In the genomic region with DNA sequence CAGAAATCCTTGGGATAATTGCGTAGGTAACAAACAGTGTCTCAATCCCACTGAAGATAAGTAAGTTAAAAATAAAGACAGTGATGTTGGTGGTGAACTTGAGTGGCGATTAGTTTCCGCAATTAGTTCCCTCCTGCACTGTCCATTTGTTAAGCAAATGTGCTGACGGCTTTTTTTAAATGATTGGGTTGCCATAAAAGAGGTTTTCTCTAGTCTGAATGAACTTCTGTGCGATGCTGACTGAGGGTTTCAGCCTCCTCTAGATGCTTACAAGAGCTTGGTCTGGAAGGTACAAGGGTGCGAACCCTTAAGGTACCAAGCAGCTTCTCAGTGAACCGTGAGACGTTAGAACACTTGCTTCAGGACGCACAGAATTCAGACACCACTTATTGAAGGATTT, we compare ENCODE assay signal across 8 cellular contexts. TPM values are rescaled to one million over a fixed set of nuclear protein-coding genes. Genes with fewer than 3 reads are reported as not detected.
DNase-seq lines count a peak whose midpoint lies in the region; ATAC-seq and TF ChIP-seq lines count a peak whose summit lies in the region.

No MANE protein-coding gene starts in this region.

- peaks cover 35 to 72% (median 54%) of the 10 kb centered on the region in 4 donors for H3K4me1 Mint-ChIP-seq in CD4-positive, alpha-beta memory T cell
- H3K4me1 Mint-ChIP-seq in naive thymus-derived CD8-positive, alpha-beta T cell = peaks cover 27 to 79% (median 45%) of the 10 kb centered on the region in 4 donors

- no peak for DNase-seq in CD4-positive, alpha-beta memory T cell
- no peak for DNase-seq in mammary epithelial cell
- DNase-seq in naive thymus-derived CD8-positive, alpha-beta T cell = no peak
- DNase-seq in KG1 (lab: John Stamatoyannopoulos, UW) = no peak
- DNase-seq in NCI-H1694 (lab: John Stamatoyannopoulos, UW) = no peak
- DNase-seq in AG20443 (ENCODE audit: low spot score) = no peak
- no peak for DNase-seq in 8988T

- H3K9me3 Mint-ChIP-seq in CD4-positive, alpha-beta memory T cell = no peaks in the 10 kb centered on the region
- no peaks in the 10 kb centered on the region for H3K9me3 Mint-ChIP-seq in naive thymus-derived CD8-positive, alpha-beta T cell

- peak overlapping the region; percentile 92 to 97 (median 95) for H3K4me3 Mint-ChIP-seq in CD4-positive, alpha-beta memory T cell
- H3K4me3 Mint-ChIP-seq in naive thymus-derived CD8-positive, alpha-beta T cell = peak overlapping the region; percentile 80 to 97 (median 94)

- H3K4me1 ChIP-seq in CD4-positive, alpha-beta memory T cell (ENCODE audit: insufficient read depth, low read length) = peaks cover 36% of the 10 kb centered on the region
- H3K4me1 ChIP-seq in mammary epithelial cell (ENCODE audit: insufficient read depth, low read length) = peaks cover 43% of the 10 kb centered on the region

- peak; percentile 13 for ATAC-seq in HG03354 (IDR thresholded peaks at IDR 0.05; ENCODE audit: poor library complexity, severe bottlenecking, unreplicated experiment)
- ATAC-seq in naive thymus-derived CD8-positive, alpha-beta T cell = no peak

- intact Hi-C loops in CD4-positive, alpha-beta memory T cell (cut with micrococcal nuclease) = no loop called here
- intact Hi-C loops in mammary epithelial cell (cut with micrococcal nuclease) = loop anchor here (5.0 kb wide), 1 partner anchor 1430 kb away; no protein-coding TSS in a partner anchor

- H3K36me3 ChIP-seq in CD4-positive, alpha-beta memory T cell (ENCODE audit: insufficient read depth, low read length) = no peaks in the 10 kb centered on the region
- H3K36me3 ChIP-seq in mammary epithelial cell (ENCODE audit: insufficient read depth, low read length) = no peaks in the 10 kb centered on the region

- TF ChIP-seq CTCF in mammary epithelial cell (conservative IDR thresholded peaks at IDR 0.05 in 1 of 2, IDR thresholded peaks at IDR 0.05 in 1 of 2; ENCODE audit: extremely low read depth in 1 of 2, insufficient read depth in 1 of 2, low read depth in 1 of 2, low read length in 2 of 2) = no peak

- peak overlapping the region; percentile 97 for H3K9ac ChIP-seq in mammary epithelial cell (ENCODE audit: insufficient read depth, low read length)

- peak overlapping the region; percentile 90 for H3K4me2 ChIP-seq in mammary epithelial cell (ENCODE audit: insufficient read depth, low read depth, low read length)

- no peaks in the 10 kb centered on the region for H3K9me3 ChIP-seq in CD4-positive, alpha-beta memory T cell (ENCODE audit: control insufficient read depth in 1 of 2, low read length in 2 of 2)
- H3K9me3 ChIP-seq in mammary epithelial cell (replicated peaks; ENCODE audit: insufficient read depth, low read length) = no peaks in the 10 kb centered on the region

- dilution Hi-C loops in mammary epithelial cell (cut with HindIII; ENCODE audit: low sequenced_read_pairs) = no loop called here

- POLR2A ChIA-PET in CD4-positive, alpha-beta memory T cell (lab: Charles Lee; ENCODE audit: partially characterized antibody) = no interaction called here
- POLR2A ChIA-PET in naive thymus-derived CD8-positive, alpha-beta T cell (lab: Charles Lee) = interaction anchor here (0.9 to 2.0 kb wide), 2 partner anchors 8 to 11 kb away, joined by 3 to 9 read pairs; no protein-coding TSS in a partner anchor

- in situ Hi-C loops in mammary epithelial cell (cut with MboI; ENCODE audit: low sequenced_read_pairs in 2 of 2) = loop anchor here in 1 of 2 donors (10.0 kb wide), 2 partner anchors 57 to 63 kb away; no protein-coding TSS in a partner anchor

- CTCF ChIA-PET in CD4-positive, alpha-beta memory T cell (lab: Charles Lee; ENCODE audit: partially characterized antibody) = interaction anchor here (0.8 to 4.5 kb wide), 3 partner anchors 8 to 92 kb away, joined by 3 to 30 read pairs (median 3); no protein-coding TSS in a partner anchor
- CTCF ChIA-PET in mammary epithelial cell (lab: Charles Lee; ENCODE audit: low non-redundant PET) = no interaction called here

- peak overlapping the region; percentile 18 to 85 for H3K4me3 ChIP-seq in CD4-positive, alpha-beta memory T cell (ENCODE audit: low read length in 2 of 2)
- H3K4me3 ChIP-seq in mammary epithelial cell (replicated peaks in 1 of 3; ENCODE audit: insufficient read depth in 1 of 3, low read depth in 2 of 3, low read length in 3 of 3) = peak overlapping the region; percentile 61 to 88 (median 76)

- H4K20me1 ChIP-seq in mammary epithelial cell (ENCODE audit: insufficient read depth, low read length) = no peaks in the 10 kb centered on the region

- H3K27me3 ChIP-seq in CD4-positive, alpha-beta memory T cell (ENCODE audit: insufficient read depth, low read length) = no peaks in the 10 kb centered on the region
- H3K27me3 ChIP-seq in mammary epithelial cell (ENCODE audit: insufficient read depth, low read length) = no peaks in the 10 kb centered on the region

- TSS peak; percentile 36 for BruUV-seq in mammary epithelial cell (replicated peaks; lab: Mats Ljungman, UMichigan)

- peaks cover 54% of the 10 kb centered on the region for H3K79me2 ChIP-seq in mammary epithelial cell (ENCODE audit: insufficient read depth, low read length)

- H3K27ac ChIP-seq in CD4-positive, alpha-beta memory T cell (ENCODE audit: low read depth, low read length) = peak overlapping the region; percentile 71
- peak overlapping the region; percentile 71 for H3K27ac ChIP-seq in mammary epithelial cell (ENCODE audit: insufficient read depth, low read depth, low read length)

- peaks cover 0 to 4% of the 10 kb centered on the region in 2 donors for H3K36me3 Mint-ChIP-seq in CD4-positive, alpha-beta memory T cell
- H3K36me3 Mint-ChIP-seq in naive thymus-derived CD8-positive, alpha-beta T cell = no peaks in the 10 kb centered on the region

- H3K27ac Mint-ChIP-seq in CD4-positive, alpha-beta memory T cell = peak overlapping the region in 6 of 7 donors; percentile 49 to 97 (median 88)
- H3K27ac Mint-ChIP-seq in naive thymus-derived CD8-positive, alpha-beta T cell = peak overlapping the region in 9 of 10 donors; percentile 7 to 95 (median 61)

- peak overlapping the region; percentile 97 for H2AFZ ChIP-seq in mammary epithelial cell (ENCODE audit: low read depth, low read length)

- no peaks in the 10 kb centered on the region for H3K27me3 Mint-ChIP-seq in CD4-positive, alpha-beta memory T cell
- H3K27me3 Mint-ChIP-seq in naive thymus-derived CD8-positive, alpha-beta T cell = peaks cover 0 to 2% (median 0%) of the 10 kb centered on the region in 5 donors

- WGBS in mammary epithelial cell (ENCODE audit: low coverage, missing lambda C conversion rate) = 0% methylated on average over 8 of the region's 9 CpGs

RNA-seq across cellular contexts. Expression of a gene that starts 0.7 kb away (rescaled TPM):
- total RNA-seq in CD4-positive, alpha-beta memory T cell = 10 to 100 TPM; 18.3 to 19.6 TPM
- 1 to 10 TPM; 2.0 to 5.2 TPM for polyA plus RNA-seq in CD4-positive, alpha-beta memory T cell
- total RNA-seq in mammary epithelial cell = 10 to 100 TPM; 24.5 to 28.0 TPM
- polyA plus RNA-seq in mammary epithelial cell = 19.5 TPM
- 21.3 TPM for polyA minus RNA-seq in mammary epithelial cell
- 10 to 100 TPM; 12.2 to 14.9 TPM for total RNA-seq in naive thymus-derived CD8-positive, alpha-beta T cell
- 1 to 10 TPM; 1.8 to 5.6 (median 2.6) TPM for polyA plus RNA-seq in naive thymus-derived CD8-positive, alpha-beta T cell
